Comparison of ENCODE assay signal across 17 cellular contexts in genomic region chr11:65311197-65311631, GRCh38. TPM values are rescaled to one million over a fixed set of nuclear protein-coding genes. Genes with fewer than 3 reads are reported as not detected.
DNase-seq lines count a peak whose midpoint lies in the region; ATAC-seq and TF ChIP-seq lines count a peak whose summit lies in the region.
"Had no signal": no experiment of that assay in that cellular context is flagged by ENCODE, and none has a peak within 500 bp of the region (broad histone marks: within the 10 kb centered on the region; RNA-seq: fewer than 3 reads in every experiment).

No MANE protein-coding gene starts in this region.

- no peaks in the 10 kb centered on the region for H3K9me3 ChIP-seq in upper lobe of right lung

- H3K36me3 ChIP-seq in upper lobe of right lung = no peaks in the 10 kb centered on the region

- H3K4me3 Mint-ChIP-seq in brain = peak overlapping the region in 1 of 5 experiments; percentile 22
- H3K4me3 Mint-ChIP-seq: activated CD4-positive, alpha-beta memory T cell treated with anti-CD3 and anti-CD28 coated beads for 36 hours had no signal

- peaks cover 0 to 2% (median 0%) of the 10 kb centered on the region in 5 experiments for H3K9me3 Mint-ChIP-seq in brain
- H3K9me3 Mint-ChIP-seq: activated CD4-positive, alpha-beta memory T cell treated with anti-CD3 and anti-CD28 coated beads for 36 hours; IgD-negative memory B cell had no signal

- no peaks in the 10 kb centered on the region for H3K27me3 ChIP-seq in upper lobe of right lung

- H3K4me3 ChIP-seq in upper lobe of right lung = no peak overlapping the region

- DNase-seq in Right ventricle myocardium inferior (ENCODE audit: missing footprints) (peak; percentile 82), cardiac septum (ENCODE audit: low spot score) (no peak), left lobe of liver (ENCODE audit: low spot score) (peak; percentile 52), upper lobe of right lung (peak; percentile 75), head of caudate nucleus (no peak), DMS 273 (lab: John Stamatoyannopoulos, UW; ENCODE audit: unreplicated experiment) (no peak)
- DNase-seq: ACHN; activated CD4-positive, alpha-beta memory T cell treated with anti-CD3 and anti-CD28 coated beads for 36 hours; activated effector memory CD4-positive, alpha-beta T cell treated with anti-CD3 and anti-CD28 coated beads, Interleukin-2, amount 50 U/mL, for 16 hours; central memory CD4-positive, alpha-beta T cell; DMS153; NCI-H187 treated with DMSO at 0.1 percent for 48 hours; T-helper 2 cell had no signal

- H3K27ac Mint-ChIP-seq in brain = peak overlapping the region in 4 of 5 experiments; percentile 19 to 82 (median 64)
- H3K27ac Mint-ChIP-seq: activated CD4-positive, alpha-beta memory T cell treated with anti-CD3 and anti-CD28 coated beads for 36 hours; IgD-negative memory B cell had no signal

- no peak for TF ChIP-seq CTCF in brain (conservative IDR thresholded peaks at IDR 0.05)
- no peak for TF ChIP-seq CTCF in upper lobe of right lung (IDR thresholded peaks at IDR 0.05)

- H3K36me3 Mint-ChIP-seq in brain = no peaks in the 10 kb centered on the region
- H3K36me3 Mint-ChIP-seq: activated CD4-positive, alpha-beta memory T cell treated with anti-CD3 and anti-CD28 coated beads for 36 hours; IgD-negative memory B cell had no signal

- intact Hi-C loops in Right ventricle myocardium inferior (cut with DNase I) = no loop called here
- intact Hi-C loops in cardiac septum (cut with DNase I) = no loop called here
- intact Hi-C loops in upper lobe of right lung (cut with DNase I) = no loop called here
- intact Hi-C loops in head of caudate nucleus (cut with DNase I) = no loop called here

- H3K27me3 Mint-ChIP-seq in brain = no peaks in the 10 kb centered on the region

- H3K4me1 Mint-ChIP-seq in brain = peaks cover 42% of the 10 kb centered on the region

- no peak for ATAC-seq in Right ventricle myocardium inferior
- ATAC-seq in left lobe of liver = no peak
- no peak for ATAC-seq in upper lobe of right lung
- no peak for ATAC-seq in GM18907 (IDR thresholded peaks at IDR 0.05; ENCODE audit: unreplicated experiment)

- H3K27ac ChIP-seq in upper lobe of right lung = no peak overlapping the region

- H3K4me1 ChIP-seq in upper lobe of right lung = peaks cover 38% of the 10 kb centered on the region

RNA-seq across cellular contexts. Expression of gene CDC42EP2, which starts 3.5 kb away (rescaled TPM):
- total RNA-seq in Right ventricle myocardium inferior = 16.7 TPM
- 3.6 TPM for total RNA-seq in cardiac septum
- 8.3 TPM for polyA plus RNA-seq in brain (ENCODE audit: insufficient read depth, low read depth, low replicate concordance)
- total RNA-seq in left lobe of liver = 3.5 TPM
- 27.5 TPM for total RNA-seq in upper lobe of right lung
- polyA plus RNA-seq: IgD-negative memory B cell had no signal

RNA-seq across cellular contexts. Expression of gene DPF2, which starts 22.4 kb away (rescaled TPM):
- total RNA-seq in Right ventricle myocardium inferior (51.6 TPM), cardiac septum (46.2 TPM), left lobe of liver (18.7 TPM), upper lobe of right lung (53.7 TPM)
- polyA plus RNA-seq in brain (ENCODE audit: insufficient read depth, low read depth, low replicate concordance) = 75.7 TPM

RNA-seq across cellular contexts. Expression of gene TIGD3, which starts 43.3 kb away (rescaled TPM):
- total RNA-seq in Right ventricle myocardium inferior (0.54 TPM), cardiac septum (not detected), left lobe of liver (0.43 TPM), upper lobe of right lung (0.43 TPM)
- 7.1 TPM for polyA plus RNA-seq in brain (ENCODE audit: insufficient read depth, low read depth, low replicate concordance)
- total RNA-seq: skeletal muscle tissue had no signal

RNA-seq across cellular contexts. Expression of gene POLA2, which starts 49.5 kb away (rescaled TPM):
- total RNA-seq in Right ventricle myocardium inferior = 2.9 TPM
- 3.5 TPM for total RNA-seq in cardiac septum
- polyA plus RNA-seq in brain (ENCODE audit: insufficient read depth, low read depth, low replicate concordance) = 26.4 TPM
- 3.3 TPM for total RNA-seq in left lobe of liver
- 9.5 TPM for total RNA-seq in upper lobe of right lung

Comparison
In these comparisons a context has a peak if more than half of its experiments do, and no peak if none do; other contexts are left out.
1. DNase-seq: peak in Right ventricle myocardium inferior (single experiment), left lobe of liver (single experiment) and upper lobe of right lung (single experiment); none in cardiac septum (single experiment), head of caudate nucleus (0 of 42) and DMS 273 (single experiment).